Comparison of ENCODE assay signal across 11 cellular contexts in genomic region chr9:14238044-14238443, GRCh38.
DNase-seq lines count a peak whose midpoint lies in the region; ATAC-seq and TF ChIP-seq lines count a peak whose summit lies in the region.
"Had no signal": no experiment of that assay in that cellular context is flagged by ENCODE, and none has a peak within 500 bp of the region (broad histone marks: within the 10 kb centered on the region; RNA-seq: fewer than 3 reads in every experiment).

No MANE protein-coding gene starts in this region.

- no peak overlapping the region for H3K9ac ChIP-seq in fibroblast of lung (ENCODE audit: insufficient read depth, low read length)

- CTCF ChIA-PET in Calu3 (lab: Charles Lee) = no interaction called here
- CTCF ChIA-PET in Panc1 (lab: Charles Lee) = no interaction called here

- H3K9me3 Mint-ChIP-seq in Calu3 (ENCODE audit: low read depth, unreplicated experiment) = no peaks in the 10 kb centered on the region
- no peaks in the 10 kb centered on the region for H3K9me3 Mint-ChIP-seq in nephron progenitor cell
- H3K9me3 Mint-ChIP-seq: activated CD4-positive, alpha-beta T cell treated with anti-CD3 and anti-CD28 coated beads, Interleukin-2, amount 10 ng/mL, durations not matched to agents 24 days and 14 days had no signal

- peak overlapping the region; percentile 9 for H3K4me2 ChIP-seq in fibroblast of lung (ENCODE audit: extremely low read depth, insufficient read depth, low read length)

- in situ Hi-C loops in Panc1 (cut with HindIII; ENCODE audit: low pct_unique_long_range_greater_than_20kb, low sequenced_read_pairs) = no loop called here
- in situ Hi-C loops in GM13977 (cut with MboI; ENCODE audit: low pct_unique_long_range_greater_than_20kb, low sequenced_read_pairs, unreplicated experiment) = no loop called here

- no TSS peak for BruUV-seq in Calu3 (replicated peaks; lab: Mats Ljungman, UMichigan)
- BruUV-seq in Panc1 (replicated peaks; lab: Mats Ljungman, UMichigan) = no TSS peak

- peak overlapping the region; percentile 90 for H3K27ac Mint-ChIP-seq in Calu3 (ENCODE audit: unreplicated experiment)
- peak overlapping the region; percentile 58 for H3K27ac Mint-ChIP-seq in nephron progenitor cell
- H3K27ac Mint-ChIP-seq: activated CD4-positive, alpha-beta T cell treated with anti-CD3 and anti-CD28 coated beads, Interleukin-2, amount 10 ng/mL, durations not matched to agents 24 days and 14 days had no signal

- peak; percentile 17 for DNase-seq in Calu3
- no peak for DNase-seq in Panc1 (ENCODE audit: low read depth, low spot score)
- DNase-seq in fibroblast of lung (ENCODE audit: low read depth in 2 of 2) = peak; percentile 22 to 53
- no peak for DNase-seq in nephron progenitor cell
- DNase-seq in GM13977 (ENCODE audit: low spot score) = no peak
- no peak for DNase-seq in globus pallidus (ENCODE audit: low spot score)
- no peak for DNase-seq in epidermal melanocyte (ENCODE audit: insufficient read length, low spot score)
- DNase-seq: activated CD4-positive, alpha-beta T cell treated with anti-CD3 and anti-CD28 coated beads, Interleukin-2, amount 10 ng/mL, durations not matched to agents 24 days and 14 days; NCI-H1436 had no signal

- no peaks in the 10 kb centered on the region for H3K27me3 Mint-ChIP-seq in Calu3 (ENCODE audit: unreplicated experiment)
- H3K27me3 Mint-ChIP-seq in nephron progenitor cell (ENCODE audit: low read depth, poor library complexity) = no peaks in the 10 kb centered on the region
- H3K27me3 Mint-ChIP-seq: activated CD4-positive, alpha-beta T cell treated with anti-CD3 and anti-CD28 coated beads, Interleukin-2, amount 10 ng/mL, durations not matched to agents 24 days and 14 days had no signal

- H4K20me1 ChIP-seq in fibroblast of lung (ENCODE audit: control insufficient read depth, extremely low read depth, insufficient read depth, low read length) = no peaks in the 10 kb centered on the region

- no peaks in the 10 kb centered on the region for H3K79me2 ChIP-seq in fibroblast of lung (ENCODE audit: control insufficient read depth, insufficient read depth, low read length)

- ATAC-seq in Panc1 (peak; percentile 98), HG02840 (IDR thresholded peaks at IDR 0.05; ENCODE audit: low FRiP score, unreplicated experiment) (no peak)

- POLR2A ChIA-PET in Panc1 (lab: Charles Lee) = interaction anchor here (0.7 kb wide), 1 partner anchor 37 kb away, joined by 5 read pairs; no protein-coding TSS in a partner anchor

- H3K36me3 Mint-ChIP-seq in Calu3 (ENCODE audit: insufficient read depth, unreplicated experiment) (no peaks in the 10 kb centered on the region), nephron progenitor cell (ENCODE audit: low read depth) (no peaks in the 10 kb centered on the region)

- no peak overlapping the region for H2AFZ ChIP-seq in fibroblast of lung (ENCODE audit: low read length)

- TF ChIP-seq CTCF in Calu3 (IDR thresholded peaks at IDR 0.05; ENCODE audit: unreplicated experiment) (no peak), Panc1 (IDR thresholded peaks at IDR 0.05) (no peak), fibroblast of lung (conservative IDR thresholded peaks at IDR 0.05 in 1 of 2, IDR thresholded peaks at IDR 0.05 in 1 of 2; ENCODE audit: low read depth in 1 of 2, low read length in 2 of 2) (no peak), nephron progenitor cell (IDR thresholded peaks at IDR 0.05) (no peak), GM13977 (IDR thresholded peaks at IDR 0.05; ENCODE audit: extremely low read depth, insufficient read depth, missing control alignments) (no peak)

- intact Hi-C loops in Calu3 (cut with micrococcal nuclease; ENCODE audit: unreplicated experiment) (no loop called here), Panc1 (cut with micrococcal nuclease; ENCODE audit: unreplicated experiment) (no loop called here)

- H3K4me3 ChIP-seq in Panc1 (ENCODE audit: low read depth in 2 of 2, low read length in 2 of 2) = peak overlapping the region in 1 of 2 experiments; percentile 6; a peak in 1 of 4 replicates
- H3K4me3 ChIP-seq in fibroblast of lung (replicated peaks in 1 of 4; ENCODE audit: control extremely low read depth in 1 of 4, insufficient read depth in 1 of 4, low read depth in 3 of 4, low read length in 4 of 4) = no peak overlapping the region
- H3K4me3 ChIP-seq: Peyer's patch had no signal

- H3K4me3 Mint-ChIP-seq in Calu3 (ENCODE audit: low read depth, unreplicated experiment) (peak overlapping the region; percentile 37), nephron progenitor cell (no peak overlapping the region)
- H3K4me3 Mint-ChIP-seq: activated CD4-positive, alpha-beta T cell treated with anti-CD3 and anti-CD28 coated beads, Interleukin-2, amount 10 ng/mL, durations not matched to agents 24 days and 14 days had no signal

- peaks cover 10% of the 10 kb centered on the region for H3K4me1 ChIP-seq in Panc1 (ENCODE audit: control insufficient read depth, insufficient read depth, low read length)
- peaks cover 6% of the 10 kb centered on the region for H3K4me1 ChIP-seq in fibroblast of lung (ENCODE audit: control insufficient read depth, extremely low read depth, insufficient read depth, low read length)

- no peaks in the 10 kb centered on the region for H3K27me3 ChIP-seq in Panc1 (ENCODE audit: control insufficient read depth, insufficient read depth, low read length)
- no peaks in the 10 kb centered on the region for H3K27me3 ChIP-seq in fibroblast of lung (ENCODE audit: control insufficient read depth, insufficient read depth, low read length)
- H3K27me3 ChIP-seq: Peyer's patch had no signal

- no peaks in the 10 kb centered on the region for H3K9me3 ChIP-seq in Panc1 (ENCODE audit: control insufficient read depth, insufficient read depth, low read depth, low read length)
- H3K9me3 ChIP-seq in fibroblast of lung (ENCODE audit: control insufficient read depth, insufficient read depth, low read depth, low read length) = no peaks in the 10 kb centered on the region
- H3K9me3 ChIP-seq: Peyer's patch had no signal

- no peaks in the 10 kb centered on the region for H3K36me3 ChIP-seq in Panc1 (ENCODE audit: control insufficient read depth, insufficient read depth, low read length)
- no peaks in the 10 kb centered on the region for H3K36me3 ChIP-seq in fibroblast of lung (ENCODE audit: control insufficient read depth, insufficient read depth, low read length)
- H3K36me3 ChIP-seq: Peyer's patch had no signal

- H3K4me1 Mint-ChIP-seq in Calu3 (ENCODE audit: low read depth, unreplicated experiment) = peaks cover 37% of the 10 kb centered on the region
- H3K4me1 Mint-ChIP-seq in nephron progenitor cell = peaks cover 25% of the 10 kb centered on the region
- H3K4me1 Mint-ChIP-seq: activated CD4-positive, alpha-beta T cell treated with anti-CD3 and anti-CD28 coated beads, Interleukin-2, amount 10 ng/mL, durations not matched to agents 24 days and 14 days had no signal

- H3K27ac ChIP-seq in Panc1 (ENCODE audit: low read length) (peak overlapping the region; percentile 66), fibroblast of lung (ENCODE audit: insufficient read depth, low read length) (no peak overlapping the region)

Comparison
In these comparisons a context has a peak if more than half of its experiments do, and no peak if none do; other contexts are left out.
1. DNase-seq: peak in Calu3 (single experiment) and fibroblast of lung (2 of 2); none in Panc1 (single experiment), nephron progenitor cell (single experiment), GM13977 (single experiment), globus pallidus (single experiment) and epidermal melanocyte (single experiment).